15 cellular contexts compared by ENCODE assay signal in genomic region chr14:65421201-65421981, GRCh38. TPM values are rescaled to one million over a fixed set of nuclear protein-coding genes. Genes with fewer than 3 reads are reported as not detected.
DNase-seq lines count a peak whose midpoint lies in the region; ATAC-seq and TF ChIP-seq lines count a peak whose summit lies in the region.
"Had no signal": no experiment of that assay in that cellular context is flagged by ENCODE, and none has a peak within 500 bp of the region (broad histone marks: within the 10 kb centered on the region; RNA-seq: fewer than 3 reads in every experiment).

No MANE protein-coding gene starts in this region.

- ATAC-seq in T-helper 17 cell (no peak), HG03025 (IDR thresholded peaks at IDR 0.05; ENCODE audit: low FRiP score, unreplicated experiment) (no peak)
- ATAC-seq: activated CD4-positive, alpha-beta T cell treated with anti-CD3 and anti-CD28 coated beads for 36 hours; natural killer cell treated with Interleukin-12 subunit alpha and Interleukin-12 subunit beta and Interleukin-15 and Interleukin-18, amount 100 ng/mL, for 72 hours; stimulated activated naive CD8-positive, alpha-beta T cell treated with anti-CD3 and anti-CD28 coated beads, Interleukin-15, amount 100 ng/mL, for 72 hours had no signal

- DNase-seq in DMS79 treated with DMSO at 0.1 percent for 48 hours (lab: John Stamatoyannopoulos, UW) (peak; percentile 54), DMS79 (lab: John Stamatoyannopoulos, UW) (no peak), T-helper 17 cell (no peak), foreskin fibroblast (peak; percentile 69 to 78), thyroid gland (peak; percentile 18 to 27), cerebellum (ENCODE audit: low spot score) (no peak), G401 (ENCODE audit: low spot score) (no peak)
- DNase-seq: activated CD4-positive, alpha-beta T cell treated with anti-CD3 and anti-CD28 coated beads for 36 hours; activated naive CD4-positive, alpha-beta T cell treated with anti-CD3 and anti-CD28 coated beads, Interleukin-2, amount 10 ng/mL, durations not matched to agents 7 days and 5 days; NCI-H2171 treated with DMSO at 0.1 percent for 48 hours; SHP77; stimulated activated naive CD8-positive, alpha-beta T cell treated with anti-CD3 and anti-CD28 coated beads, Interleukin-15, amount 100 ng/mL, for 72 hours had no signal

- peak overlapping the region in 1 of 3 donors; percentile 7 for H3K27ac ChIP-seq in thyroid gland
- H3K27ac ChIP-seq: 22Rv1 had no signal

- in situ Hi-C loops in G401 (cut with HindIII; ENCODE audit: low sequenced_read_pairs) = no loop called here

- peak overlapping the region; percentile 49 for H3K27ac Mint-ChIP-seq in T-helper 17 cell
- H3K27ac Mint-ChIP-seq: activated CD4-positive, alpha-beta T cell treated with anti-CD3 and anti-CD28 coated beads for 36 hours; activated naive CD4-positive, alpha-beta T cell treated with anti-CD3 and anti-CD28 coated beads, Interleukin-2, amount 10 ng/mL, durations not matched to agents 7 days and 5 days had no signal

- intact Hi-C loops in thyroid gland (cut with DNase I) = no loop called here

- H3K4me1 Mint-ChIP-seq in T-helper 17 cell = peaks cover 11% of the 10 kb centered on the region

- H3K36me3 ChIP-seq in thyroid gland = no peaks in the 10 kb centered on the region

- H3K27me3 ChIP-seq in thyroid gland = no peaks in the 10 kb centered on the region

- H3K9me3 ChIP-seq in T-helper 17 cell (ENCODE audit: control insufficient read depth, low read length, poor library complexity, severe bottlenecking) (no peaks in the 10 kb centered on the region), thyroid gland (no peaks in the 10 kb centered on the region)

- no peak overlapping the region for H3K4me3 Mint-ChIP-seq in T-helper 17 cell
- H3K4me3 Mint-ChIP-seq: activated CD4-positive, alpha-beta T cell treated with anti-CD3 and anti-CD28 coated beads for 36 hours; activated naive CD4-positive, alpha-beta T cell treated with anti-CD3 and anti-CD28 coated beads, Interleukin-2, amount 10 ng/mL, durations not matched to agents 7 days and 5 days; natural killer cell treated with Interleukin-12 subunit alpha and Interleukin-12 subunit beta and Interleukin-15 and Interleukin-18, amount 100 ng/mL, for 72 hours; stimulated activated naive CD8-positive, alpha-beta T cell treated with anti-CD3 and anti-CD28 coated beads, Interleukin-15, amount 100 ng/mL, for 72 hours had no signal

- TF ChIP-seq CTCF in foreskin fibroblast (IDR thresholded peaks at IDR 0.05; ENCODE audit: low read depth, low read length) (no peak), thyroid gland (IDR thresholded peaks at IDR 0.05) (no peak)

- peak overlapping the region; percentile 20 to 38 for H3K4me3 ChIP-seq in foreskin fibroblast (ENCODE audit: low read depth in 1 of 2, low read length in 2 of 2)
- no peak overlapping the region for H3K4me3 ChIP-seq in thyroid gland (replicated peaks in 1 of 3)

- H3K27me3 Mint-ChIP-seq in T-helper 17 cell = no peaks in the 10 kb centered on the region
- H3K27me3 Mint-ChIP-seq: activated CD4-positive, alpha-beta T cell treated with anti-CD3 and anti-CD28 coated beads for 36 hours; activated naive CD4-positive, alpha-beta T cell treated with anti-CD3 and anti-CD28 coated beads, Interleukin-2, amount 10 ng/mL, durations not matched to agents 7 days and 5 days; natural killer cell treated with Interleukin-12 subunit alpha and Interleukin-12 subunit beta and Interleukin-15 and Interleukin-18, amount 100 ng/mL, for 72 hours; stimulated activated naive CD8-positive, alpha-beta T cell treated with anti-CD3 and anti-CD28 coated beads, Interleukin-15, amount 100 ng/mL, for 72 hours had no signal

- H3K36me3 Mint-ChIP-seq in T-helper 17 cell (ENCODE audit: low read depth) = no peaks in the 10 kb centered on the region

- peaks cover 0 to 9% of the 10 kb centered on the region in 2 donors for H3K4me1 ChIP-seq in thyroid gland

- 73 to 79% methylated on average over 10 of the region's 10 CpGs for WGBS in thyroid gland, 2 donors

- no peak for TF ChIP-seq POLR2A in thyroid gland (IDR thresholded peaks at IDR 0.05)

RNA-seq across cellular contexts. Expression of gene FUT8, which starts 8.9 kb away (rescaled TPM):
- 10 to 100 TPM; 45.5 to 51.3 TPM for total RNA-seq in T-helper 17 cell
- 10 to 100 TPM; 29.2 to 55.5 (median 41.1) TPM for total RNA-seq in thyroid gland
- 79.7 TPM for total RNA-seq in cerebellum
- total RNA-seq in G401 (2014; rRNA removed; shearing (Covaris generic)) = 28.3 and 43.1 TPM in 2 replicates

Comparison
In these comparisons a context has a peak if more than half of its experiments do, and no peak if none do; other contexts are left out.
1. DNase-seq: peak in DMS79 treated with DMSO at 0.1 percent for 48 hours (single experiment), foreskin fibroblast (2 of 2) and thyroid gland (2 of 2); none in DMS79 (single experiment), T-helper 17 cell (0 of 3), cerebellum (single experiment) and G401 (single experiment).
2. H3K4me3 ChIP-seq: peak in foreskin fibroblast (2 of 2); none in thyroid gland (0 of 3).